In genomic region chr12:2250797-2251196, GRCh38 we compare ENCODE assay signal across 21 cellular contexts.
A peak's percentile ranks its signal among the peaks of the same experiment; 100 is the strongest.
DNase-seq lines count a peak whose midpoint lies in the region; ATAC-seq, FAIRE-seq and TF ChIP-seq lines count a peak whose summit lies in the region.
"Had no signal": no experiment of that assay in that cellular context is flagged by ENCODE, and none has a peak within 500 bp of the region (broad histone marks: within the 10 kb centered on the region; RNA-seq: fewer than 3 reads in every experiment).

No MANE protein-coding gene starts in this region.

- ATAC-seq in HG03521 (IDR thresholded peaks at IDR 0.05; ENCODE audit: unreplicated experiment) = no peak
- ATAC-seq in HG03159 (IDR thresholded peaks at IDR 0.05; ENCODE audit: unreplicated experiment) = no peak

- no peak overlapping the region for H3K4me3 ChIP-seq in Jurkat, Clone E6-1 (ENCODE audit: low read length)
- H3K4me3 ChIP-seq in muscle layer of duodenum (ENCODE audit: low read depth in 1 of 2, low read length in 2 of 2) (no peak overlapping the region), kidney (ENCODE audit: low read length in 2 of 2) (no peak overlapping the region)
- H3K4me3 ChIP-seq: breast epithelium, dorsolateral prefrontal cortex, neural progenitor cell had no signal

- intact Hi-C loops in kidney (cut with DNase I) = no loop called here

- peak; percentile 34 for DNase-seq in Ammon's horn (ENCODE audit: low spot score)
- DNase-seq in Jurkat, Clone E6-1 (ENCODE audit: low read depth, low spot score) = peak; percentile 50
- peak; percentile 56 for DNase-seq in fibroblast of peridontal ligament (ENCODE audit: extremely low read depth)
- DNase-seq in A172 (ENCODE audit: low spot score) = no peak
- no peak for DNase-seq in kidney
- DNase-seq: activated CD4-positive, CD25-positive, alpha-beta regulatory T cell; activated CD8-positive, alpha-beta memory T cell treated with anti-CD3 and anti-CD28 coated beads for 24 hours; activated naive CD8-positive, alpha-beta T cell treated with anti-CD3 and anti-CD28 coated beads, Interleukin-2, amount 10 ng/mL, durations not matched to agents 7 days and 5 days; dorsolateral prefrontal cortex; erythroblast; H9; mesendoderm; NCI-H1105; NCI-H524; retina; SHP77 treated with DMSO at 0.1 percent for 48 hours had no signal

- FAIRE-seq in kidney (lab: Jason Lieb, UNC) = no peak

- no peak overlapping the region for H3K9ac ChIP-seq in kidney (ENCODE audit: low read length in 2 of 2)
- H3K9ac ChIP-seq: neural progenitor cell had no signal

- no peak for TF ChIP-seq CTCF in kidney (IDR thresholded peaks at IDR 0.05; ENCODE audit: borderline replicate concordance, extremely low read depth, insufficient read depth)

- H3K27me3 ChIP-seq in muscle layer of duodenum (ENCODE audit: low read depth, low read length) = no peaks in the 10 kb centered on the region
- H3K27me3 ChIP-seq: breast epithelium, dorsolateral prefrontal cortex, neural progenitor cell had no signal

- H3K9me3 ChIP-seq in muscle layer of duodenum (ENCODE audit: control insufficient read depth in 1 of 2, low read length in 2 of 2) (no peaks in the 10 kb centered on the region), kidney (ENCODE audit: control insufficient read depth in 1 of 2, low read length in 2 of 2) (no peaks in the 10 kb centered on the region)
- H3K9me3 ChIP-seq: breast epithelium had no signal

- H3K27ac ChIP-seq in muscle layer of duodenum (ENCODE audit: low read length) (peak overlapping the region; percentile 53), kidney (ENCODE audit: low read depth in 2 of 2, low read length in 2 of 2) (no peak overlapping the region)
- H3K27ac ChIP-seq: neural progenitor cell had no signal

- H3K36me3 ChIP-seq in muscle layer of duodenum (ENCODE audit: control insufficient read depth in 1 of 2, insufficient read depth in 2 of 2, low read length in 2 of 2) (no peaks in the 10 kb centered on the region), kidney (ENCODE audit: control insufficient read depth in 1 of 2, insufficient read depth in 2 of 2, low read length in 2 of 2) (no peaks in the 10 kb centered on the region)
- H3K36me3 ChIP-seq: breast epithelium, neural progenitor cell had no signal

- peaks cover 5 to 7% of the 10 kb centered on the region in 2 donors for H3K4me1 ChIP-seq in muscle layer of duodenum (ENCODE audit: control insufficient read depth in 1 of 2, insufficient read depth in 2 of 2, low read length in 2 of 2)
- H3K4me1 ChIP-seq in kidney (ENCODE audit: control insufficient read depth in 1 of 2, insufficient read depth in 1 of 2, low read depth in 1 of 2, low read length in 2 of 2) = peaks cover 0 to 6% of the 10 kb centered on the region in 2 donors
- H3K4me1 ChIP-seq: breast epithelium had no signal

Comparison
In these comparisons a context has a peak if more than half of its experiments do, and no peak if none do; other contexts are left out.
1. DNase-seq: peak in Ammon's horn (single experiment), Jurkat, Clone E6-1 (single experiment) and fibroblast of peridontal ligament (single experiment); none in A172 (single experiment) and kidney (single experiment).